In the genomic region with DNA sequence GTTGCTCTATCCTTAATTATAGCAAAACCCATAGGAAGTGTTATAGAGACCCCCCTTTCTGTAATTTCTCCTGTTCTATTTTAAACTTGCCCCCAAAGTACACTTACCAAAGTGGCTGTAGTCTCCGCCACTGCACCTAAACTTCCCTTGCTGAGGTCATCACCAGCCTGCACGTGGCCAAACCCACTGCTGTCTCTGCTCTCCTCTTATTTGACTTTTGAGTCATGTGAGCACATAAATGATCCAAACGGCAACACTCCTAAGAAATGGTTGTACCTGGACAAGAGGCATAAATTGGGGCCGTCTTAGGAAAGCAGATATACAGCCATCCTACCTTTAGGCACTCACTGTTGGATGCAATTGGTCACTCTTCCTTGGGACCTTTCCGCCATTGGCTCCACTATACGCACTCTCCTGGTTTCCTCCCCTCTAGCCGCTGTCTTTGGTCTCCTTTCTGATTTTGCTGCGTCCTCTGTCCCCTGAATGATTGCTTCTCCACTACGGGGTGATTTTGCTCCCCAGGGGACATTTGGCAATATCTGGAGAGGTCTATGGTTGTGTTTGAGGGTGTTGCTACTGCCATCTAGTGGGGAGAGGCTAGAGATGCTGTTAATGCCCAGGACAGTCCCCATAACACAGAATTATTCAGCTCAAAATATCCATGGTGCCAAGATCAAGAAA, we compare ENCODE assay signal across 8 cellular contexts. TPM values are rescaled to one million over a fixed set of nuclear protein-coding genes. Genes with fewer than 3 reads are reported as not detected.
A peak's percentile ranks its signal among the peaks of the same experiment; 100 is the strongest.
DNase-seq lines count a peak whose midpoint lies in the region; ATAC-seq and TF ChIP-seq lines count a peak whose summit lies in the region.

No MANE protein-coding gene starts in this region.

- H3K27ac ChIP-seq in A673 (ENCODE audit: low read depth, low read length, poor library complexity, severe bottlenecking), result no peak overlapping the region

- POLR2A ChIA-PET in A673 (lab: Charles Lee; ENCODE audit: low non-redundant PET), result no interaction called here

- H3K36me3 ChIP-seq in A673 (ENCODE audit: insufficient read depth, low read length, poor library complexity, severe bottlenecking), result no peaks in the 10 kb centered on the region

- no TSS peak for BruUV-seq in A673 (replicated peaks; lab: Mats Ljungman, UMichigan)

- intact Hi-C loops in A673 (cut with micrococcal nuclease; ENCODE audit: unreplicated experiment), result loop anchor here (1.0 to 5.0 kb wide), 2 partner anchors 331 to 358 kb away; no protein-coding TSS in a partner anchor

- H3K9me3 ChIP-seq in A673 (ENCODE audit: low read depth, low read length, poor library complexity, severe bottlenecking), result no peaks in the 10 kb centered on the region

- in situ Hi-C loops in KBM-7 (cut with MboI; ENCODE audit: low pct_unique_long_range_greater_than_20kb, low sequenced_read_pairs), result no loop called here

- H3K4me3 ChIP-seq in A673 (ENCODE audit: low read depth, low read length, poor library complexity, severe bottlenecking), result no peak overlapping the region

- CTCF ChIA-PET in A673 (lab: Charles Lee), result interaction anchor here (0.5 to 1.0 kb wide), 6 partner anchors 10 to 332 kb away, joined by 3 to 9 read pairs (median 4); no protein-coding TSS in a partner anchor

- DNase-seq in A673 (ENCODE audit: low spot score), result peak; percentile 86
- peak; percentile 30 for DNase-seq in GM04504 (ENCODE audit: low read depth)
- peak; percentile 83 for DNase-seq in KBM-7
- peak; percentile 64 for DNase-seq in RKO (ENCODE audit: low spot score)
- DNase-seq in amniotic stem cell (lab: John Stamatoyannopoulos, UW), result peak; percentile 42
- peak; percentile 39 for DNase-seq in hepatic stellate cell (ENCODE audit: low spot score)
- peak; percentile 1 for DNase-seq in stimulated activated CD4-positive, alpha-beta T cell treated with anti-CD3 and anti-CD28 coated beads, Interleukin-2, amount 100 ng/mL, for 4 hours (ENCODE audit: low read depth)

- no peaks in the 10 kb centered on the region for H3K4me1 ChIP-seq in A673 (ENCODE audit: insufficient read depth, low read length, poor library complexity, severe bottlenecking)

- no peak for ATAC-seq in GM21390 (IDR thresholded peaks at IDR 0.05; ENCODE audit: unreplicated experiment)

- H3K27me3 ChIP-seq in A673 (replicated peaks; ENCODE audit: insufficient read depth, low read depth, low read length, poor library complexity), result no peaks in the 10 kb centered on the region

- TF ChIP-seq CTCF in A673 (conservative IDR thresholded peaks at IDR 0.05; ENCODE audit: low read depth, low read length), result peak; percentile 90

RNA-seq across cellular contexts. Expression of a gene that starts 19.2 kb away (rescaled TPM):
- total RNA-seq in A673 (2021), result not detected in 2 replicates

RNA-seq across cellular contexts. Expression of a gene that starts 46.7 kb away (rescaled TPM):
- not detected in 2 replicates for total RNA-seq in A673 (2021)

RNA-seq across cellular contexts. Expression of a gene that starts 47.6 kb away (rescaled TPM):
- not detected in 2 replicates for total RNA-seq in A673 (2021)

Comparison
In these comparisons a context has a peak if more than half of its experiments do, and no peak if none do; other contexts are left out.
1. DNase-seq: peak in every context shown above with its lines; median percentile 86 in A673; 83 in KBM-7; 64 in RKO; 42 in amniotic stem cell; 39 in hepatic stellate cell; 30 in GM04504; 1 in stimulated activated CD4-positive, alpha-beta T cell treated with anti-CD3 and anti-CD28 coated beads, Interleukin-2, amount 100 ng/mL, for 4 hours.